In genomic region chr7:773622-773915, GRCh38 we compare ENCODE assay signal across 2 cellular contexts.
TF ChIP-seq lines count a peak whose summit lies in the region.

No MANE protein-coding gene starts in this region.

TF ChIP-seq in GM23338, 12 proteins besides CTCF, POLR2A, EP300 and RAD21:
- TF ChIP-seq, protein P1, sequence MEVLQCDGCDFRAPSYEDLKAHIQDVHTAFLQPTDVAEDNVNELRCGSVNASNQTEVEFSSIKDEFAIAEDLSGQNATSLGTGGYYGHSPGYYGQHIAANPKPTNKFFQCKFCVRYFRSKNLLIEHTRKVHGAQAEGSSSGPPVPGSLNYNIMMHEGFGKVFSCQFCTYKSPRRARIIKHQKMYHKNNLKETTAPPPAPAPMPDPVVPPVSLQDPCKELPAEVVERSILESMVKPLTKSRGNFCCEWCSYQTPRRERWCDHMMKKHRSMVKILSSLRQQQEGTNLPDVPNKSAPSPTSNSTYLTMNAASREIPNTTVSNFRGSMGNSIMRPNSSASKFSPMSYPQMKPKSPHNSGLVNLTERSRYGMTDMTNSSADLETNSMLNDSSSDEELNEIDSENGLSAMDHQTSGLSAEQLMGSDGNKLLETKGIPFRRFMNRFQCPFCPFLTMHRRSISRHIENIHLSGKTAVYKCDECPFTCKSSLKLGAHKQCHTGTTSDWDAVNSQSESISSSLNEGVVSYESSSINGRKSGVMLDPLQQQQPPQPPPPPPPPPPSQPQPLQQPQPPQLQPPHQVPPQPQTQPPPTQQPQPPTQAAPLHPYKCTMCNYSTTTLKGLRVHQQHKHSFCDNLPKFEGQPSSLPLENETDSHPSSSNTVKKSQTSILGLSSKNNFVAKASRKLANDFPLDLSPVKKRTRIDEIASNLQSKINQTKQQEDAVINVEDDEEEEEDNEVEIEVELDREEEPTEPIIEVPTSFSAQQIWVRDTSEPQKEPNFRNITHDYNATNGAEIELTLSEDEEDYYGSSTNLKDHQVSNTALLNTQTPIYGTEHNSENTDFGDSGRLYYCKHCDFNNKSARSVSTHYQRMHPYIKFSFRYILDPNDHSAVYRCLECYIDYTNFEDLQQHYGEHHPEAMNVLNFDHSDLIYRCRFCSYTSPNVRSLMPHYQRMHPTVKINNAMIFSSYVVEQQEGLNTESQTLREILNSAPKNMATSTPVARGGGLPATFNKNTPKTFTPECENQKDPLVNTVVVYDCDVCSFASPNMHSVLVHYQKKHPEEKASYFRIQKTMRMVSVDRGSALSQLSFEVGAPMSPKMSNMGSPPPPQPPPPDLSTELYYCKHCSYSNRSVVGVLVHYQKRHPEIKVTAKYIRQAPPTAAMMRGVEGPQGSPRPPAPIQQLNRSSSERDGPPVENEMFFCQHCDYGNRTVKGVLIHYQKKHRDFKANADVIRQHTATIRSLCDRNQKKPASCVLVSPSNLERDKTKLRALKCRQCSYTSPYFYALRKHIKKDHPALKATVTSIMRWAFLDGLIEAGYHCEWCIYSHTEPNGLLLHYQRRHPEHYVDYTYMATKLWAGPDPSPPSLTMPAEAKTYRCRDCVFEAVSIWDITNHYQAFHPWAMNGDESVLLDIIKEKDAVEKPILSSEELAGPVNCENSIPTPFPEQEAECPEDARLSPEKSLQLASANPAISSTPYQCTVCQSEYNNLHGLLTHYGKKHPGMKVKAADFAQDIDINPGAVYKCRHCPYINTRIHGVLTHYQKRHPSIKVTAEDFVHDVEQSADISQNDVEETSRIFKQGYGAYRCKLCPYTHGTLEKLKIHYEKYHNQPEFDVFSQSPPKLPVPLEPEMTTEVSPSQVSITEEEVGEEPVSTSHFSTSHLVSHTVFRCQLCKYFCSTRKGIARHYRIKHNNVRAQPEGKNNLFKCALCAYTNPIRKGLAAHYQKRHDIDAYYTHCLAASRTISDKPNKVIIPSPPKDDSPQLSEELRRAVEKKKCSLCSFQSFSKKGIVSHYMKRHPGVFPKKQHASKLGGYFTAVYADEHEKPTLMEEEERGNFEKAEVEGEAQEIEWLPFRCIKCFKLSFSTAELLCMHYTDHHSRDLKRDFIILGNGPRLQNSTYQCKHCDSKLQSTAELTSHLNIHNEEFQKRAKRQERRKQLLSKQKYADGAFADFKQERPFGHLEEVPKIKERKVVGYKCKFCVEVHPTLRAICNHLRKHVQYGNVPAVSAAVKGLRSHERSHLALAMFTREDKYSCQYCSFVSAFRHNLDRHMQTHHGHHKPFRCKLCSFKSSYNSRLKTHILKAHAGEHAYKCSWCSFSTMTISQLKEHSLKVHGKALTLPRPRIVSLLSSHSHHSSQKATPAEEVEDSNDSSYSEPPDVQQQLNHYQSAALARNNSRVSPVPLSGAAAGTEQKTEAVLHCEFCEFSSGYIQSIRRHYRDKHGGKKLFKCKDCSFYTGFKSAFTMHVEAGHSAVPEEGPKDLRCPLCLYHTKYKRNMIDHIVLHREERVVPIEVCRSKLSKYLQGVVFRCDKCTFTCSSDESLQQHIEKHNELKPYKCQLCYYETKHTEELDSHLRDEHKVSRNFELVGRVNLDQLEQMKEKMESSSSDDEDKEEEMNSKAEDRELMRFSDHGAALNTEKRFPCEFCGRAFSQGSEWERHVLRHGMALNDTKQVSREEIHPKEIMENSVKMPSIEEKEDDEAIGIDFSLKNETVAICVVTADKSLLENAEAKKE (CRISPR knock-in tag; IDR thresholded peaks at IDR 0.05) = no peak
- TF ChIP-seq ZNF114 (CRISPR knock-in tag; IDR thresholded peaks at IDR 0.05) = no peak
- no peak for TF ChIP-seq JUNB (IDR thresholded peaks at IDR 0.05; ENCODE audit: unreplicated experiment)
- TF ChIP-seq POLR2AphosphoS5 (IDR thresholded peaks at IDR 0.05; ENCODE audit: low read depth) = no peak
- TF ChIP-seq, protein P2, sequence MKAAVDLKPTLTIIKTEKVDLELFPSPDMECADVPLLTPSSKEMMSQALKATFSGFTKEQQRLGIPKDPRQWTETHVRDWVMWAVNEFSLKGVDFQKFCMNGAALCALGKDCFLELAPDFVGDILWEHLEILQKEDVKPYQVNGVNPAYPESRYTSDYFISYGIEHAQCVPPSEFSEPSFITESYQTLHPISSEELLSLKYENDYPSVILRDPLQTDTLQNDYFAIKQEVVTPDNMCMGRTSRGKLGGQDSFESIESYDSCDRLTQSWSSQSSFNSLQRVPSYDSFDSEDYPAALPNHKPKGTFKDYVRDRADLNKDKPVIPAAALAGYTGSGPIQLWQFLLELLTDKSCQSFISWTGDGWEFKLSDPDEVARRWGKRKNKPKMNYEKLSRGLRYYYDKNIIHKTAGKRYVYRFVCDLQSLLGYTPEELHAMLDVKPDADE (IDR thresholded peaks at IDR 0.05) = no peak
- TF ChIP-seq, protein P3, sequence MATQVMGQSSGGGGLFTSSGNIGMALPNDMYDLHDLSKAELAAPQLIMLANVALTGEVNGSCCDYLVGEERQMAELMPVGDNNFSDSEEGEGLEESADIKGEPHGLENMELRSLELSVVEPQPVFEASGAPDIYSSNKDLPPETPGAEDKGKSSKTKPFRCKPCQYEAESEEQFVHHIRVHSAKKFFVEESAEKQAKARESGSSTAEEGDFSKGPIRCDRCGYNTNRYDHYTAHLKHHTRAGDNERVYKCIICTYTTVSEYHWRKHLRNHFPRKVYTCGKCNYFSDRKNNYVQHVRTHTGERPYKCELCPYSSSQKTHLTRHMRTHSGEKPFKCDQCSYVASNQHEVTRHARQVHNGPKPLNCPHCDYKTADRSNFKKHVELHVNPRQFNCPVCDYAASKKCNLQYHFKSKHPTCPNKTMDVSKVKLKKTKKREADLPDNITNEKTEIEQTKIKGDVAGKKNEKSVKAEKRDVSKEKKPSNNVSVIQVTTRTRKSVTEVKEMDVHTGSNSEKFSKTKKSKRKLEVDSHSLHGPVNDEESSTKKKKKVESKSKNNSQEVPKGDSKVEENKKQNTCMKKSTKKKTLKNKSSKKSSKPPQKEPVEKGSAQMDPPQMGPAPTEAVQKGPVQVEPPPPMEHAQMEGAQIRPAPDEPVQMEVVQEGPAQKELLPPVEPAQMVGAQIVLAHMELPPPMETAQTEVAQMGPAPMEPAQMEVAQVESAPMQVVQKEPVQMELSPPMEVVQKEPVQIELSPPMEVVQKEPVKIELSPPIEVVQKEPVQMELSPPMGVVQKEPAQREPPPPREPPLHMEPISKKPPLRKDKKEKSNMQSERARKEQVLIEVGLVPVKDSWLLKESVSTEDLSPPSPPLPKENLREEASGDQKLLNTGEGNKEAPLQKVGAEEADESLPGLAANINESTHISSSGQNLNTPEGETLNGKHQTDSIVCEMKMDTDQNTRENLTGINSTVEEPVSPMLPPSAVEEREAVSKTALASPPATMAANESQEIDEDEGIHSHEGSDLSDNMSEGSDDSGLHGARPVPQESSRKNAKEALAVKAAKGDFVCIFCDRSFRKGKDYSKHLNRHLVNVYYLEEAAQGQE (IDR thresholded peaks at IDR 0.05; ENCODE audit: unreplicated experiment) = no peak
- TF ChIP-seq STAT1 (IDR thresholded peaks at IDR 0.05; ENCODE audit: unreplicated experiment) = no peak
- TF ChIP-seq EZH2 (IDR thresholded peaks at IDR 0.05; ENCODE audit: low read depth, unreplicated experiment) = no peak
- TF ChIP-seq ZNF331 (CRISPR knock-in tag; IDR thresholded peaks at IDR 0.05; ENCODE audit: low read depth) = no peak
- TF ChIP-seq NANOG (IDR thresholded peaks at IDR 0.05; ENCODE audit: borderline replicate concordance) = no peak
- no peak for TF ChIP-seq CREB1 (CRISPR knock-in tag; IDR thresholded peaks at IDR 0.05; ENCODE audit: low read depth)
- TF ChIP-seq EZH2phosphoT487 (IDR thresholded peaks at IDR 0.05; ENCODE audit: unreplicated experiment) = no peak

TF ChIP-seq in K562, 482 proteins besides CTCF, POLR2A, EP300 and RAD21:
- TF ChIP-seq TRIM25 (IDR thresholded peaks at IDR 0.05; ENCODE audit: borderline replicate concordance) (no peak), RBM34 (IDR thresholded peaks at IDR 0.05; ENCODE audit: borderline replicate concordance, insufficient read depth, low read length) (no peak), NELFE (IDR thresholded peaks at IDR 0.05; ENCODE audit: insufficient read depth, insufficient read length) (no peak), ZNF24 (IDR thresholded peaks at IDR 0.05) (no peak), POLR2G (IDR thresholded peaks at IDR 0.05; ENCODE audit: low read depth, low read length) (peak; percentile 46; the same call in 1 of the 2 replicates), SAP30 (IDR thresholded peaks at IDR 0.05; ENCODE audit: borderline replicate concordance, insufficient read depth, low read depth, low read length, poor library complexity, severe bottlenecking) (no peak), ZNF778 (CRISPR knock-in tag; IDR thresholded peaks at IDR 0.05) (no peak)
- TF ChIP-seq, protein P4, sequence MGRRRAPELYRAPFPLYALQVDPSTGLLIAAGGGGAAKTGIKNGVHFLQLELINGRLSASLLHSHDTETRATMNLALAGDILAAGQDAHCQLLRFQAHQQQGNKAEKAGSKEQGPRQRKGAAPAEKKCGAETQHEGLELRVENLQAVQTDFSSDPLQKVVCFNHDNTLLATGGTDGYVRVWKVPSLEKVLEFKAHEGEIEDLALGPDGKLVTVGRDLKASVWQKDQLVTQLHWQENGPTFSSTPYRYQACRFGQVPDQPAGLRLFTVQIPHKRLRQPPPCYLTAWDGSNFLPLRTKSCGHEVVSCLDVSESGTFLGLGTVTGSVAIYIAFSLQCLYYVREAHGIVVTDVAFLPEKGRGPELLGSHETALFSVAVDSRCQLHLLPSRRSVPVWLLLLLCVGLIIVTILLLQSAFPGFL (CRISPR knock-in tag; IDR thresholded peaks at IDR 0.05) = no peak
